In genomic region chr15:67824900-67825879, GRCh38 we compare ENCODE assay signal across 9 cellular contexts. TPM values are rescaled to one million over a fixed set of nuclear protein-coding genes. Genes with fewer than 3 reads are reported as not detected.
DNase-seq lines count a peak whose midpoint lies in the region; ATAC-seq, FAIRE-seq and TF ChIP-seq lines count a peak whose summit lies in the region.
"Had no signal": no experiment of that assay in that cellular context is flagged by ENCODE, and none has a peak within 500 bp of the region (broad histone marks: within the 10 kb centered on the region; RNA-seq: fewer than 3 reads in every experiment).

SKOR1 (plus strand) TSS chr15:67825509; CDS start chr15:67825603, 94 bp downstream.

- peaks cover 19% of the 10 kb centered on the region; the same call in 1 of the 2 replicates for H3K27me3 ChIP-seq in Panc1 (ENCODE audit: control insufficient read depth, insufficient read depth, low read length)
- peaks cover 0 to 70% (median 20%) of the 10 kb centered on the region in 4 donors for H3K27me3 ChIP-seq in pancreas
- H3K27me3 ChIP-seq in small intestine (ENCODE audit: control insufficient read depth in 2 of 2, insufficient read depth in 2 of 2, low read length in 2 of 2): peaks cover 60 to 82% of the 10 kb centered on the region in 2 donors

- no peak for TF ChIP-seq CTCF in GM10266 (IDR thresholded peaks at IDR 0.05; ENCODE audit: control insufficient read depth, insufficient read depth, low read depth, missing control alignments)
- no peak for TF ChIP-seq CTCF in Panc1 (IDR thresholded peaks at IDR 0.05)
- no peak for TF ChIP-seq CTCF in pancreas (IDR thresholded peaks at IDR 0.05)

- no TSS peak for BruUV-seq in Panc1 (replicated peaks; lab: Mats Ljungman, UMichigan)

- H3K27ac ChIP-seq in Panc1 (ENCODE audit: low read length) (no peak within 1 kb of the TSS), pancreas (no peak within 1 kb of the TSS), small intestine (ENCODE audit: low read depth in 1 of 2, low read length in 1 of 2) (no peak within 1 kb of the TSS)

- DNase-seq in GM10266 (ENCODE audit: extremely low spot score) (peak; percentile 75), Panc1 (ENCODE audit: low read depth, low spot score) (no peak), erythroblast (lab: John Stamatoyannopoulos, UW) (peak; percentile 10 to 24), pancreas (peak in 2 of 6 donors; percentile 51 to 59), small intestine (no peak), ecto neural progenitor cell (ENCODE audit: low spot score) (no peak), GM12892 (ENCODE audit: insufficient read length) (no peak)

- peak within 1 kb of the TSS; percentile 16 to 43; a peak in 3 of 4 replicates for H3K4me3 ChIP-seq in Panc1 (ENCODE audit: low read depth in 2 of 2, low read length in 2 of 2)
- H3K4me3 ChIP-seq in pancreas: peak within 1 kb of the TSS in 2 of 4 donors; percentile 6 to 30
- H3K4me3 ChIP-seq in small intestine (ENCODE audit: low read depth in 1 of 2, low read length in 2 of 2): peak within 1 kb of the TSS in 1 of 2 donors; percentile 24

- in situ Hi-C loops in Panc1 (cut with HindIII; ENCODE audit: low pct_unique_long_range_greater_than_20kb, low sequenced_read_pairs): no loop called here

- FAIRE-seq in pancreas (lab: Jason Lieb, UNC) (no peak), small intestine (lab: Jason Lieb, UNC) (no peak), GM12892 (lab: Jason Lieb, UNC) (no peak)

- ATAC-seq in Panc1 (peak; percentile 52), pancreas (peak in 3 of 4 donors; percentile 38 to 53 (median 53)), HG02870 (IDR thresholded peaks at IDR 0.05; ENCODE audit: unreplicated experiment) (no peak)
- ATAC-seq: activated naive CD4-positive, alpha-beta T cell treated with anti-CD3 and anti-CD28 coated beads, Interleukin-2, amount 50 U/mL, for 72 hours had no signal

- CTCF ChIA-PET in Panc1 (lab: Charles Lee): no interaction called here

- intact Hi-C loops in Panc1 (cut with micrococcal nuclease; ENCODE audit: unreplicated experiment) (no loop called here), pancreas (cut with DNase I) (no loop called here)

- H3K36me3 ChIP-seq in Panc1 (ENCODE audit: control insufficient read depth, insufficient read depth, low read length) (no peaks in the 10 kb centered on the region), pancreas (no peaks in the 10 kb centered on the region), small intestine (ENCODE audit: control insufficient read depth in 2 of 2, insufficient read depth in 2 of 2, low read length in 2 of 2) (no peaks in the 10 kb centered on the region)

- H3K9me3 ChIP-seq in Panc1 (ENCODE audit: control insufficient read depth, insufficient read depth, low read depth, low read length) (no peaks in the 10 kb centered on the region), pancreas (no peaks in the 10 kb centered on the region), small intestine (ENCODE audit: control insufficient read depth, low read depth) (no peaks in the 10 kb centered on the region)

- H3K4me1 ChIP-seq in Panc1 (ENCODE audit: control insufficient read depth, insufficient read depth, low read length): peaks cover 14% of the 10 kb centered on the region
- H3K4me1 ChIP-seq in pancreas: peaks cover 0 to 4% (median 4%) of the 10 kb centered on the region in 3 donors
- peaks cover 2 to 9% of the 10 kb centered on the region in 2 donors for H3K4me1 ChIP-seq in small intestine (ENCODE audit: control insufficient read depth in 2 of 2, insufficient read depth in 1 of 2, low read depth in 1 of 2, low read length in 1 of 2)

- WGBS in pancreas, 2 donors: 2 to 3% methylated on average over 47 to 60 of the region's 60 CpGs
- 2 to 6% (median 3%) methylated on average over 48 to 60 of the region's 60 CpGs for WGBS in small intestine, 3 donors

- no peak for TF ChIP-seq POLR2A in erythroblast (IDR thresholded peaks at IDR 0.05; ENCODE audit: low read length)
- no peak for TF ChIP-seq POLR2A in GM12892 (IDR thresholded peaks at IDR 0.05; ENCODE audit: low read depth, low read length)

- POLR2A ChIA-PET in Panc1 (lab: Charles Lee): interaction anchor here (0.6 kb wide), 1 partner anchor 729 kb away, joined by 6 read pairs; no protein-coding TSS in a partner anchor

RNA-seq across cellular contexts. Expression of gene SKOR1, which starts in this region (rescaled TPM):
- 0.21 TPM for total RNA-seq in Panc1 (2021; ENCODE audit: unreplicated experiment)
- polyA plus RNA-seq in Panc1 (2012; ENCODE audit: insufficient read length): 0.12 TPM
- total RNA-seq in pancreas: under 1 TPM; 0.09 to 0.47 (median 0.33) TPM
- polyA plus RNA-seq in pancreas: under 1 TPM; 0.30 to 0.54 TPM
- polyA plus RNA-seq in small intestine: under 1 TPM; 0.31 to 0.81 (median 0.45) TPM
- not detected for polyA plus RNA-seq in GM12892 (2012; ENCODE audit: missing spikeins)

Comparison
In these comparisons a context has a peak if more than half of its experiments do, and no peak if none do; other contexts are left out.
1. Peak in ATAC-seq and H3K4me3 ChIP-seq in Panc1; RNA of the gene not detected or under 1 TPM.
2. Peak in ATAC-seq in pancreas; RNA of the gene not detected or under 1 TPM.
3. DNase-seq: peak in GM10266 (single experiment) and erythroblast (2 of 2); none in Panc1 (single experiment), small intestine (single experiment), ecto neural progenitor cell (single experiment) and GM12892 (single experiment).